9 cellular contexts compared by ENCODE assay signal in genomic region chrX:107731831-107732502, GRCh38. TPM values are rescaled to one million over a fixed set of nuclear protein-coding genes. Genes with fewer than 3 reads are reported as not detected.
DNase-seq lines count a peak whose midpoint lies in the region; ATAC-seq and TF ChIP-seq lines count a peak whose summit lies in the region.
"Had no signal": no experiment of that assay in that cellular context is flagged by ENCODE, and none has a peak within 500 bp of the region (broad histone marks: within the 10 kb centered on the region; RNA-seq: fewer than 3 reads in every experiment).

No MANE protein-coding gene starts in this region.

- TF ChIP-seq POLR2A in GM18505 (IDR thresholded peaks at IDR 0.05; ENCODE audit: borderline replicate concordance, extremely low read depth, insufficient read depth, insufficient read length), result no peak

- H3K4me1 ChIP-seq in rectal smooth muscle tissue (ENCODE audit: control insufficient read depth, insufficient read depth, low read length), result peaks cover 3% of the 10 kb centered on the region

- peak overlapping the region; percentile 18 for H3K27ac ChIP-seq in rectal smooth muscle tissue (ENCODE audit: low read depth, low read length)

- H3K27me3 Mint-ChIP-seq in activated T-helper 2 cell treated with anti-CD3 and anti-CD28 coated beads, Interferon-gamma antibody, Interleukin-2, Interleukin-4, amounts not matched to agents 10 μg/mL and 5 μg/mL and 100 μg/mL, durations not matched to agents 14 hours and 24 hours and 36 hours (ENCODE audit: low read depth), result peaks cover 2% of the 10 kb centered on the region

- intact Hi-C loops in cardiac septum (cut with DNase I), result no loop called here
- intact Hi-C loops in activated T-helper 2 cell treated with anti-CD3 and anti-CD28 coated beads, Interferon-gamma antibody, Interleukin-2, Interleukin-4, amounts not matched to agents 10 μg/mL and 5 μg/mL and 100 μg/mL, durations not matched to agents 14 hours and 24 hours and 36 hours (cut with micrococcal nuclease), result loop anchor here (5.0 kb wide), 1 partner anchor 75 kb away; no protein-coding TSS in a partner anchor

- peak; percentile 47 for DNase-seq in HPDE6-E6E7 (ENCODE audit: extremely low spot score)
- DNase-seq in SW480 (ENCODE audit: low spot score), result peak; percentile 45
- DNase-seq in cardiac septum (ENCODE audit: low spot score), result peak; percentile 91
- no peak for DNase-seq in effector CD4-positive, alpha-beta T cell
- DNase-seq in activated T-helper 2 cell treated with anti-CD3 and anti-CD28 coated beads, Interferon-gamma antibody, Interleukin-2, Interleukin-4, amounts not matched to agents 10 μg/mL and 5 μg/mL and 100 μg/mL, durations not matched to agents 14 hours and 24 hours and 36 hours (ENCODE audit: low spot score), result no peak

- H3K27me3 ChIP-seq in rectal smooth muscle tissue (ENCODE audit: control insufficient read depth, insufficient read depth, low read length), result peaks cover 2% of the 10 kb centered on the region

- no peak overlapping the region for H3K9ac ChIP-seq in rectal smooth muscle tissue (ENCODE audit: low read length)

- no peaks in the 10 kb centered on the region for H3K4me1 Mint-ChIP-seq in activated T-helper 2 cell treated with anti-CD3 and anti-CD28 coated beads, Interferon-gamma antibody, Interleukin-2, Interleukin-4, amounts not matched to agents 10 μg/mL and 5 μg/mL and 100 μg/mL, durations not matched to agents 14 hours and 24 hours and 36 hours (ENCODE audit: low read depth)

- H3K27ac Mint-ChIP-seq in activated T-helper 2 cell treated with anti-CD3 and anti-CD28 coated beads, Interferon-gamma antibody, Interleukin-2, Interleukin-4, amounts not matched to agents 10 μg/mL and 5 μg/mL and 100 μg/mL, durations not matched to agents 14 hours and 24 hours and 36 hours, result no peak overlapping the region

- no peak overlapping the region for H3K4me3 Mint-ChIP-seq in activated T-helper 2 cell treated with anti-CD3 and anti-CD28 coated beads, Interferon-gamma antibody, Interleukin-2, Interleukin-4, amounts not matched to agents 10 μg/mL and 5 μg/mL and 100 μg/mL, durations not matched to agents 14 hours and 24 hours and 36 hours (ENCODE audit: low read depth)

- H3K9me3 Mint-ChIP-seq in activated T-helper 2 cell treated with anti-CD3 and anti-CD28 coated beads, Interferon-gamma antibody, Interleukin-2, Interleukin-4, amounts not matched to agents 10 μg/mL and 5 μg/mL and 100 μg/mL, durations not matched to agents 14 hours and 24 hours and 36 hours, result no peaks in the 10 kb centered on the region

- H3K36me3 ChIP-seq in rectal smooth muscle tissue (ENCODE audit: control insufficient read depth, insufficient read depth, low read length), result no peaks in the 10 kb centered on the region

- ATAC-seq in HG03025 (IDR thresholded peaks at IDR 0.05; ENCODE audit: low FRiP score, unreplicated experiment) (no peak), GM18505 (IDR thresholded peaks at IDR 0.05; ENCODE audit: unreplicated experiment) (no peak)

- no peaks in the 10 kb centered on the region for H3K36me3 Mint-ChIP-seq in activated T-helper 2 cell treated with anti-CD3 and anti-CD28 coated beads, Interferon-gamma antibody, Interleukin-2, Interleukin-4, amounts not matched to agents 10 μg/mL and 5 μg/mL and 100 μg/mL, durations not matched to agents 14 hours and 24 hours and 36 hours (ENCODE audit: low read depth)

- no peak overlapping the region for H3K4me3 ChIP-seq in rectal smooth muscle tissue (ENCODE audit: low read length)

RNA-seq across cellular contexts. Expression of gene TSC22D3, which starts 43.6 kb away (rescaled TPM):
- 33.0 TPM for total RNA-seq in cardiac septum
- 19.1 and 23.1 TPM in 2 replicates for total RNA-seq in activated T-helper 2 cell treated with anti-CD3 and anti-CD28 coated beads, Interferon-gamma antibody, Interleukin-2, Interleukin-4, amounts not matched to agents 10 μg/mL and 5 μg/mL and 100 μg/mL, durations not matched to agents 14 hours and 24 hours and 36 hours

RNA-seq across cellular contexts. Expression of gene NCBP2L, which starts 45.6 kb away (rescaled TPM):
- total RNA-seq in cardiac septum, result not detected
- not detected in 2 replicates for total RNA-seq in activated T-helper 2 cell treated with anti-CD3 and anti-CD28 coated beads, Interferon-gamma antibody, Interleukin-2, Interleukin-4, amounts not matched to agents 10 μg/mL and 5 μg/mL and 100 μg/mL, durations not matched to agents 14 hours and 24 hours and 36 hours
- total RNA-seq: NCI-H460 had no signal

Comparison
In these comparisons a context has a peak if more than half of its experiments do, and no peak if none do; other contexts are left out.
1. DNase-seq: peak in HPDE6-E6E7 (single experiment), SW480 (single experiment) and cardiac septum (single experiment); none in effector CD4-positive, alpha-beta T cell (single experiment) and activated T-helper 2 cell treated with anti-CD3 and anti-CD28 coated beads, Interferon-gamma antibody, Interleukin-2, Interleukin-4, amounts not matched to agents 10 μg/mL and 5 μg/mL and 100 μg/mL, durations not matched to agents 14 hours and 24 hours and 36 hours (single experiment).